1 cellular context compared by ENCODE assay signal in genomic region chr17:80101160-80101945, GRCh38.
TF ChIP-seq lines count a peak whose summit lies in the region.

Gene GAA, plus strand, starts transcription at chr17:80101581. Its CDS starts 3,006 bp downstream, at chr17:80104587.

TF ChIP-seq in SK-N-SH, 30 proteins besides CTCF, POLR2A, EP300 and RAD21 (continued from another document):
- peak; percentile 63; the same call in 1 of the 2 replicates for TF ChIP-seq SIN3A (IDR thresholded peaks at IDR 0.05; ENCODE audit: borderline replicate concordance, low read depth, low read length)
- TF ChIP-seq NRF1 (IDR thresholded peaks at IDR 0.05; ENCODE audit: low read depth, low read length): peak; percentile 94
- TF ChIP-seq, protein P1, sequence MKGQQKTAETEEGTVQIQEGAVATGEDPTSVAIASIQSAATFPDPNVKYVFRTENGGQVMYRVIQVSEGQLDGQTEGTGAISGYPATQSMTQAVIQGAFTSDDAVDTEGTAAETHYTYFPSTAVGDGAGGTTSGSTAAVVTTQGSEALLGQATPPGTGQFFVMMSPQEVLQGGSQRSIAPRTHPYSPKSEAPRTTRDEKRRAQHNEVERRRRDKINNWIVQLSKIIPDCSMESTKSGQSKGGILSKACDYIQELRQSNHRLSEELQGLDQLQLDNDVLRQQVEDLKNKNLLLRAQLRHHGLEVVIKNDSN (IDR thresholded peaks at IDR 0.05; ENCODE audit: borderline replicate concordance, low read depth): peak; percentile 95
- TF ChIP-seq YY1 (IDR thresholded peaks at IDR 0.05; ENCODE audit: low read depth): no peak; the same call in 1 of the 2 replicates
- TF ChIP-seq POLR2AphosphoS5 (IDR thresholded peaks at IDR 0.05; ENCODE audit: low read depth, low read length): peak; percentile 87
- peak; percentile 27; the same call in 1 of the 2 replicates for TF ChIP-seq NFIC (IDR thresholded peaks at IDR 0.05; ENCODE audit: borderline replicate concordance)
- TF ChIP-seq CHD2 (IDR thresholded peaks at IDR 0.05; ENCODE audit: low read length, partially characterized antibody): peak; percentile 63
